Comparison of ENCODE assay signal across 37 cellular contexts in genomic region chr5:132335402-132335801, GRCh38. TPM values are rescaled to one million over a fixed set of nuclear protein-coding genes. Genes with fewer than 3 reads are reported as not detected.
"Had no signal": no experiment of that assay in that cellular context is flagged by ENCODE, and none has a peak within 500 bp of the region (broad histone marks: within the 10 kb centered on the region; RNA-seq: fewer than 3 reads in every experiment).

No MANE protein-coding gene starts in this region.

- H3K4me1 Mint-ChIP-seq: activated naive CD4-positive, alpha-beta T cell treated with anti-CD3 and anti-CD28 coated beads, Interleukin-2, amount 50 U/mL, for 24 hours had no signal

- H3K9me3 Mint-ChIP-seq: activated B cell treated with CpG ODN at 0.5 μM for 24 hours; activated CD4-positive, alpha-beta memory T cell treated with anti-CD3 and anti-CD28 coated beads for 36 hours; activated naive CD4-positive, alpha-beta T cell treated with anti-CD3 and anti-CD28 coated beads, Interleukin-2, amount 50 U/mL, for 24 hours; activated naive CD8-positive, alpha-beta T cell treated with anti-CD3 and anti-CD28 coated beads, Interleukin-2, amount 10 ng/mL, durations not matched to agents 7 days and 5 days had no signal

- H3K4me3 Mint-ChIP-seq: activated B cell treated with CpG ODN at 0.5 μM for 24 hours; activated CD4-positive, alpha-beta memory T cell treated with anti-CD3 and anti-CD28 coated beads for 36 hours; activated CD8-positive, alpha-beta memory T cell treated with anti-CD3 and anti-CD28 coated beads, Interleukin-2, amount 10 ng/mL, durations not matched to agents 7 days and 5 days; activated naive CD4-positive, alpha-beta T cell treated with anti-CD3 and anti-CD28 coated beads, Interleukin-2, amount 50 U/mL, for 24 hours; activated naive CD8-positive, alpha-beta T cell treated with anti-CD3 and anti-CD28 coated beads, Interleukin-2, amount 10 ng/mL, durations not matched to agents 7 days and 5 days had no signal

- FAIRE-seq: RCC 7860 had no signal

- H3K4me2 ChIP-seq: PC-9 had no signal

- H3K27me3 ChIP-seq: ascending aorta, cardiac muscle cell had no signal

- H3K27ac ChIP-seq: ascending aorta, cardiac muscle cell, PC-9, RWPE1, VCaP had no signal

- H3K36me3 Mint-ChIP-seq: activated CD8-positive, alpha-beta memory T cell treated with anti-CD3 and anti-CD28 coated beads, Interleukin-2, amount 10 ng/mL, durations not matched to agents 7 days and 5 days; activated naive CD8-positive, alpha-beta T cell treated with anti-CD3 and anti-CD28 coated beads, Interleukin-2, amount 10 ng/mL, durations not matched to agents 7 days and 5 days had no signal

- H2AFZ ChIP-seq: PC-9 had no signal

- H3K27ac Mint-ChIP-seq: activated B cell treated with CpG ODN at 0.5 μM for 24 hours; activated naive CD4-positive, alpha-beta T cell treated with anti-CD3 and anti-CD28 coated beads, Interleukin-2, amount 50 U/mL, for 24 hours; activated naive CD8-positive, alpha-beta T cell treated with anti-CD3 and anti-CD28 coated beads, Interleukin-2, amount 10 ng/mL, durations not matched to agents 7 days and 5 days had no signal

- H3K36me3 ChIP-seq: cardiac muscle cell had no signal

- DNase-seq: activated B cell treated with CpG ODN at 0.5 μM for 24 hours; activated CD4-positive, alpha-beta T cell treated with anti-CD3 and anti-CD28 coated beads for 4 hours; activated CD4-positive, alpha-beta T cell treated with anti-CD3 and anti-CD28 coated beads, Interleukin-2, amount 50 U/mL, for 1 hour; activated CD4-positive, CD25-positive, alpha-beta regulatory T cell treated with anti-CD3 and anti-CD28 coated beads, Interleukin-2, amount 50 U/mL, for 72 hours; activated CD8-positive, alpha-beta memory T cell treated with anti-CD3 and anti-CD28 coated beads for 24 hours; activated CD8-positive, alpha-beta memory T cell treated with anti-CD3 and anti-CD28 coated beads, Interleukin-2, amount 10 ng/mL, durations not matched to agents 7 days and 5 days; activated CD8-positive, alpha-beta memory T cell treated with anti-CD3 and anti-CD28 coated beads, Interleukin-2, amount 50 U/mL, for 48 hours; activated effector memory CD4-positive, alpha-beta T cell treated with Interleukin-2 at 50 U/mL for 16 hours; activated naive CD4-positive, alpha-beta T cell treated with Interleukin-2 at 50 U/mL for 16 hours; activated naive CD8-positive, alpha-beta T cell treated with anti-CD3 and anti-CD28 coated beads, Interleukin-2, amount 10 ng/mL, durations not matched to agents 7 days and 5 days; activated T-cell treated with anti-CD3 and anti-CD28 coated beads, Interleukin-2, amount 50 U/mL, for 48 hours; amygdala; Kasumi-1; KG1; MM.1S; MV-4-11; NCI-H1092; NCI-H1436 treated with DMSO at 0.1 percent for 48 hours; NCI-H1694 treated with DMSO at 0.1 percent for 48 hours; NCI-H2029 treated with DMSO at 0.1 percent for 48 hours; NCI-H2107; NCI-H2171; NCI-H510A; NCI-H526; NCI-H748 treated with DMSO at 0.1 percent for 48 hours; NK-92 treated with Interleukin-12 subunit alpha and Interleukin-12 subunit beta, amount 100 ng/mL, for 24 hours; Right ventricle myocardium superior; SW 1271; T-helper 9 cell had no signal

- H3K4me3 ChIP-seq: ascending aorta, cardiac muscle cell, PC-9 had no signal

- H3K9me3 ChIP-seq: ascending aorta had no signal

- H3K27me3 Mint-ChIP-seq: activated B cell treated with CpG ODN at 0.5 μM for 24 hours; activated CD4-positive, alpha-beta memory T cell treated with anti-CD3 and anti-CD28 coated beads for 36 hours; activated CD8-positive, alpha-beta memory T cell treated with anti-CD3 and anti-CD28 coated beads, Interleukin-2, amount 10 ng/mL, durations not matched to agents 7 days and 5 days; activated naive CD4-positive, alpha-beta T cell treated with anti-CD3 and anti-CD28 coated beads, Interleukin-2, amount 50 U/mL, for 24 hours; activated naive CD8-positive, alpha-beta T cell treated with anti-CD3 and anti-CD28 coated beads, Interleukin-2, amount 10 ng/mL, durations not matched to agents 7 days and 5 days had no signal

- H3K4me1 ChIP-seq: ascending aorta had no signal

RNA-seq across cellular contexts. Expression of gene SLC22A4, which starts 41.2 kb away (rescaled TPM):
- total RNA-seq: activated B cell treated with CpG ODN at 0.5 μM for 24 hours had no signal
